ENCODE assay signal across 8 cellular contexts in the genomic region with DNA sequence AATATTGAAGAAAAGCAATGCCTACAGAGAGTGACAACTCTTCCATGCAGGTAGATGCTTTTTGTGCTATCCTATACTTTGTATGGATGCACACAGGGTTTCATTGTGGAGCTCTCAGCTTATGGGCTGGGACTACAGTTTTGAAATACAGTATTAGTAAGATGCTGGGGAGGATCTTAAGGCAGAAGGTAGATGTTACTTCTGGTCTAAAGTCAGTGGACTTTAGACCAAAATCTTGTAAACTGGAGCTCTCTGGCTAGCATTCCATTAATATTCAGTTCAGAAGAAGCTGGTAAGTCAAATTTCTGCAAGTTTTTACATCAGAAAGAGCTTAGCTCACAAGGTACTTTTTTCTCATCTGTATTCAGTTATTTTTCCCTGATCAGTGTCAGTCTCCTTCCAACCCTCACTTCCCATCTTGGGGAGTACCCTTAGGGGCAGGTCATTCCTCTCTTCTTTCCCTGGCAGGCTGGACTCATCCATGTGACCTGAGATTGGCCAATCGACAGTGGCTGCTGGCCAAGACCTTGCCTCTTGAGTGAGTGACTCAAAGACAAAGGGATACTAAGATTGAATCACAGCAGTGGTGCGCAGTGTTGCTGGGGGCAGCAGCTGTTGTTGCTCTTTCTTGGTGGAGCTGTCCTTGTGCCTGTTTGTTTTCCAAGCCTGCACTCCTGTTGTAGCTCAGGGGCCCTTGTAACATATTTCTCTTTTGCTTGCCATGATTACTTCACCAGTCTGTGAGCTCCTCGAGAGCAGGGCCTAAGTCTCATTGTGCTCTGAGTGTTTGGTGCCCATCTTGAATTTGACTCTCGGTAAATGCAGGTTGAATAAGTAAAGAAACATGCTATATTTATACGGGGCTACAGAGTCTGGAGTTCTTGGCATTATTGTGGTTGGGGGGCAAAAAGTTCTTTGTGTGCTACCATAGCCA. TPM values are rescaled to one million over a fixed set of nuclear protein-coding genes. Genes with fewer than 3 reads are reported as not detected.
DNase-seq lines count a peak whose midpoint lies in the region; ATAC-seq and TF ChIP-seq lines count a peak whose summit lies in the region.

No MANE protein-coding gene starts in this region.

- H3K9me3 ChIP-seq in SJSA1 (replicated peaks), result no peaks in the 10 kb centered on the region

- H3K4me3 ChIP-seq in SJSA1, result no peak overlapping the region
- H3K4me3 ChIP-seq in astrocyte of the spinal cord (ENCODE audit: low read depth, low read length), result no peak overlapping the region

- H3K27me3 ChIP-seq in SJSA1 (replicated peaks), result no peaks in the 10 kb centered on the region

- peak overlapping the region; percentile 66 for H3K27ac ChIP-seq in SJSA1

- ATAC-seq in GM21825 (IDR thresholded peaks at IDR 0.05; ENCODE audit: unreplicated experiment) (no peak), HG02571 (IDR thresholded peaks at IDR 0.05; ENCODE audit: unreplicated experiment) (no peak)

- peaks cover 5% of the 10 kb centered on the region; the same call in 1 of the 2 replicates for H3K36me3 ChIP-seq in SJSA1

- DNase-seq in COR-L47 (lab: John Stamatoyannopoulos, UW) (peak; percentile 33), HuH-7 (ENCODE audit: low spot score) (peak; percentile 52), SJSA1 (ENCODE audit: low read depth in 1 of 2, low spot score in 2 of 2) (peak; percentile 87 to 90), astrocyte of the spinal cord (ENCODE audit: low read depth, low spot score) (peak; percentile 96), hypothalamus (lab: John Stamatoyannopoulos, UW) (peak in 49 of 51 donors; percentile 9 to 91 (median 68)), putamen (ENCODE audit: low spot score) (peak; percentile 74)

- in situ Hi-C loops in astrocyte of the spinal cord (cut with HindIII; ENCODE audit: low sequenced_read_pairs), result no loop called here

- peaks cover 26% of the 10 kb centered on the region for H3K4me1 ChIP-seq in SJSA1 (replicated peaks)

- TF ChIP-seq CTCF in astrocyte of the spinal cord (IDR thresholded peaks at IDR 0.05; ENCODE audit: low read depth, low read length), result no peak

RNA-seq across cellular contexts. Expression of a gene that starts 2.8 kb away (rescaled TPM):
- 16.7 and 24.1 TPM in 2 replicates for total RNA-seq in SJSA1 (2014; rRNA removed; shearing (Covaris generic))

RNA-seq across cellular contexts. Expression of a gene that starts 26.9 kb away (rescaled TPM):
- 277 and 319 TPM in 2 replicates for total RNA-seq in SJSA1 (2014; rRNA removed; shearing (Covaris generic))

Comparison
In these comparisons a context has a peak if more than half of its experiments do, and no peak if none do; other contexts are left out.
1. DNase-seq: peak in every context shown above with its lines; median percentile 96 in astrocyte of the spinal cord; 88 in SJSA1; 74 in putamen; 68 in hypothalamus; 52 in HuH-7; 33 in COR-L47.